ENCODE assay signal across 9 cellular contexts in the genomic region with DNA sequence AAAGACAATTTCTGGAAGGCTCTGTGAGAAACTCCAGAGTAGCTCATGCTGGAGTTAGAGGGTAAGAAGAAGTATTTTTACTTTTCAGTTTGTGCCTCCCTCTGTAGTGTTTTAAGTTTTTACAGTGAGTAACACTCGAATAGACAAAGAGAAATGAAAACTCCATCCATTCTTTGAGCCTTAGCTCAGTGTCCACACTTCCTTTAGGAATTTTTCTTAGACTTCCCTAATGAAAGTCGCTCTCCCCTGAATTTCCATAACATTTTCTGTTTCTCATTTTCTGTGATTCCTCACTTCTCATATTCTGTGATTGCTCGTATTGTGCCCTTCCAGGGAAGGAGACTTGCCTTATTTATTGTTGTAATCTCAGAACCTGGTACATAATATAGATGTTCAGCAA. TPM values are rescaled to one million over a fixed set of nuclear protein-coding genes. Genes with fewer than 3 reads are reported as not detected.
DNase-seq lines count a peak whose midpoint lies in the region; ATAC-seq and TF ChIP-seq lines count a peak whose summit lies in the region.
"Had no signal": no experiment of that assay in that cellular context is flagged by ENCODE, and none has a peak within 500 bp of the region (broad histone marks: within the 10 kb centered on the region; RNA-seq: fewer than 3 reads in every experiment).

No MANE protein-coding gene starts in this region.

- H3K9me3 ChIP-seq in psoas muscle, result no peaks in the 10 kb centered on the region
- no peaks in the 10 kb centered on the region for H3K9me3 ChIP-seq in tibial artery

- H3K4me1 ChIP-seq in psoas muscle, result peaks cover 37% of the 10 kb centered on the region
- peaks cover 0 to 45% (median 24%) of the 10 kb centered on the region in 4 donors for H3K4me1 ChIP-seq in tibial artery

- H3K36me3 ChIP-seq in psoas muscle (ENCODE audit: insufficient read depth in 1 of 2, low read depth in 1 of 2) (peaks cover 0 to 26% of the 10 kb centered on the region in 2 donors), tibial artery (peaks cover 1 to 6% (median 2%) of the 10 kb centered on the region in 3 donors)

- H3K27ac ChIP-seq in epithelial cell of prostate (peak overlapping the region; percentile 92), psoas muscle (peak overlapping the region; percentile 97), tibial artery (no peak overlapping the region)

- intact Hi-C loops in psoas muscle (cut with DNase I) (loop anchor here (5.0 kb wide), 3 partner anchors 67 to 622 kb away; a partner anchor contains a TSS), tibial artery (cut with DNase I; ENCODE audit: low total_unique reads) (loop anchor here (5.0 kb wide), 1 partner anchor 43 kb away; no protein-coding TSS in a partner anchor)

- DNase-seq in GM12864 (ENCODE audit: low read depth) (no peak), RKO (ENCODE audit: low spot score) (peak; percentile 44), epithelial cell of prostate (ENCODE audit: low read depth, low spot score) (no peak), psoas muscle (no peak), tibial artery (no peak), germinal center (ENCODE audit: low spot score) (no peak)
- DNase-seq in stimulated activated naive CD4-positive, alpha-beta T cell (lab: John Stamatoyannopoulos, UW), result no peak
- DNase-seq: NK-92 treated with Interleukin-12 subunit alpha and Interleukin-12 subunit beta, amount 100 ng/mL, for 24 hours had no signal

- ATAC-seq in psoas muscle (no peak), GM18511 (IDR thresholded peaks at IDR 0.05; ENCODE audit: unreplicated experiment) (no peak)

- no peaks in the 10 kb centered on the region for H3K27me3 ChIP-seq in psoas muscle (ENCODE audit: insufficient read depth in 3 of 3, low read length in 2 of 3)
- no peaks in the 10 kb centered on the region for H3K27me3 ChIP-seq in tibial artery

- H3K4me3 ChIP-seq in GM12864 (ENCODE audit: low read depth, low read length), result peak overlapping the region; percentile 87; the same call in 1 of the 2 replicates
- peak overlapping the region; percentile 95 for H3K4me3 ChIP-seq in psoas muscle
- no peak overlapping the region for H3K4me3 ChIP-seq in tibial artery

- TF ChIP-seq CTCF in GM12864 (IDR thresholded peaks at IDR 0.05; ENCODE audit: low read depth, low read length, missing control alignments) (no peak), psoas muscle (IDR thresholded peaks at IDR 0.05) (no peak), tibial artery (IDR thresholded peaks at IDR 0.05) (no peak)

- WGBS in psoas muscle, 3 donors, result 64 to 79% (median 76%) methylated on average over 3 of the region's 3 CpGs

RNA-seq across cellular contexts. Expression of a gene that starts 2.1 kb away (rescaled TPM):
- total RNA-seq in psoas muscle, result 10 to 100 TPM; 23.7 to 55.2 (median 30.3) TPM
- 10 to 100 TPM; 14.3 to 45.9 (median 31.7) TPM for polyA plus RNA-seq in psoas muscle

RNA-seq across cellular contexts. Expression of a gene that starts 45.5 kb away (rescaled TPM):
- total RNA-seq in psoas muscle, result 100 to 1,000 TPM in 3 of 4 donors, 10 to 100 TPM in 1; 46.5 to 174 (median 152) TPM
- polyA plus RNA-seq in psoas muscle, result 100 to 1,000 TPM in 1 of 3 donors, 10 to 100 TPM in 2; 67.6 to 142 (median 70.2) TPM

Comparison
In these comparisons a context has a peak if more than half of its experiments do, and no peak if none do; other contexts are left out.
1. H3K4me3 ChIP-seq: peak in GM12864 (single experiment) and psoas muscle (single experiment); none in tibial artery (0 of 2).
2. H3K27ac ChIP-seq: peak in epithelial cell of prostate (single experiment) and psoas muscle (single experiment); none in tibial artery (0 of 2).